18 cellular contexts compared by ENCODE assay signal in genomic region chr18:55165399-55166125, GRCh38.
"Had no signal": no experiment of that assay in that cellular context is flagged by ENCODE, and none has a peak within 500 bp of the region (broad histone marks: within the 10 kb centered on the region; RNA-seq: fewer than 3 reads in every experiment).

No MANE protein-coding gene starts in this region.

- H3K36me3 ChIP-seq: heart right ventricle, thyroid gland had no signal

- H3K9me3 ChIP-seq: heart right ventricle, mucosa of descending colon, thyroid gland had no signal

- H3K27me3 ChIP-seq: heart right ventricle, thyroid gland had no signal

- H3K4me3 ChIP-seq: heart right ventricle, mucosa of descending colon, thyroid gland had no signal

- H3K4me3 Mint-ChIP-seq: activated CD4-positive, alpha-beta memory T cell treated with anti-CD3 and anti-CD28 coated beads, Interleukin-2, amount 10 ng/mL, durations not matched to agents 7 days and 5 days; activated naive CD4-positive, alpha-beta T cell treated with anti-CD3 and anti-CD28 coated beads for 36 hours; activated naive CD8-positive, alpha-beta T cell treated with anti-CD3 and anti-CD28 coated beads, Interleukin-2, amount 10 ng/mL, durations not matched to agents 7 days and 5 days; activated T-cell treated with anti-CD3 and anti-CD28 coated beads, Interleukin-2, amount 50 U/mL, for 72 hours; endodermal cell; nephron progenitor cell had no signal

- DNase-seq: activated CD4-positive, alpha-beta memory T cell treated with anti-CD3 and anti-CD28 coated beads, Interleukin-2, amount 10 ng/mL, durations not matched to agents 7 days and 5 days; activated CD4-positive, alpha-beta T cell treated with anti-CD3 and anti-CD28 coated beads for 48 hours; activated effector memory CD4-positive, alpha-beta T cell treated with Interleukin-2 at 50 U/mL for 16 hours; activated naive CD4-positive, alpha-beta T cell treated with anti-CD3 and anti-CD28 coated beads for 36 hours; activated naive CD8-positive, alpha-beta T cell treated with anti-CD3 and anti-CD28 coated beads, Interleukin-2, amount 10 ng/mL, durations not matched to agents 7 days and 5 days; activated T-cell treated with anti-CD3 and anti-CD28 coated beads, Interleukin-2, amount 50 U/mL, for 72 hours; amniotic stem cell; cortex of kidney; endodermal cell; heart right ventricle; left colon; mesenchymal stem cell; mucosa of descending colon; nephron progenitor cell; retina; stimulated activated CD4-positive, alpha-beta T cell treated with anti-CD3 and anti-CD28 coated beads, Interleukin-2, amount 100 ng/mL, for 48 hours; stimulated activated naive CD4-positive, alpha-beta T cell; thyroid gland had no signal

- ATAC-seq: activated T-cell treated with anti-CD3 and anti-CD28 coated beads, Interleukin-2, amount 50 U/mL, for 72 hours; heart right ventricle; left colon; mucosa of descending colon had no signal

- H3K36me3 Mint-ChIP-seq: activated naive CD8-positive, alpha-beta T cell treated with anti-CD3 and anti-CD28 coated beads, Interleukin-2, amount 10 ng/mL, durations not matched to agents 7 days and 5 days had no signal

- H3K4me1 Mint-ChIP-seq: activated CD4-positive, alpha-beta memory T cell treated with anti-CD3 and anti-CD28 coated beads, Interleukin-2, amount 10 ng/mL, durations not matched to agents 7 days and 5 days; activated naive CD8-positive, alpha-beta T cell treated with anti-CD3 and anti-CD28 coated beads, Interleukin-2, amount 10 ng/mL, durations not matched to agents 7 days and 5 days; nephron progenitor cell had no signal

- H3K27ac ChIP-seq: heart right ventricle, thyroid gland had no signal

- H3K4me1 ChIP-seq: thyroid gland had no signal

- H3K27me3 Mint-ChIP-seq: activated CD4-positive, alpha-beta memory T cell treated with anti-CD3 and anti-CD28 coated beads, Interleukin-2, amount 10 ng/mL, durations not matched to agents 7 days and 5 days; activated naive CD8-positive, alpha-beta T cell treated with anti-CD3 and anti-CD28 coated beads, Interleukin-2, amount 10 ng/mL, durations not matched to agents 7 days and 5 days had no signal

- H3K27ac Mint-ChIP-seq: activated CD4-positive, alpha-beta memory T cell treated with anti-CD3 and anti-CD28 coated beads, Interleukin-2, amount 10 ng/mL, durations not matched to agents 7 days and 5 days; activated naive CD4-positive, alpha-beta T cell treated with anti-CD3 and anti-CD28 coated beads for 36 hours; activated naive CD8-positive, alpha-beta T cell treated with anti-CD3 and anti-CD28 coated beads, Interleukin-2, amount 10 ng/mL, durations not matched to agents 7 days and 5 days; activated T-cell treated with anti-CD3 and anti-CD28 coated beads, Interleukin-2, amount 50 U/mL, for 72 hours; endodermal cell; nephron progenitor cell had no signal

- H3K9me3 Mint-ChIP-seq: nephron progenitor cell had no signal
